ENCODE assay signal across 2 cellular contexts in genomic region chr1:184806296-184806721, GRCh38.
TF ChIP-seq lines count a peak whose summit lies in the region.

No MANE protein-coding gene starts in this region.

TF ChIP-seq in GM12878, 131 proteins besides CTCF, POLR2A, EP300 and RAD21:
- TF ChIP-seq DPF2 (IDR thresholded peaks at IDR 0.05) (no peak), IRF5 (IDR thresholded peaks at IDR 0.05; ENCODE audit: borderline replicate concordance) (no peak), CREB1 (IDR thresholded peaks at IDR 0.05; ENCODE audit: low read depth) (0 out of 2 replicates have a peak, but pooled peaks have one; percentile 18), ASH2L (IDR thresholded peaks at IDR 0.05; ENCODE audit: borderline replicate concordance, low read depth) (no peak), ZNF24 (IDR thresholded peaks at IDR 0.05) (no peak), ETV6 (conservative IDR thresholded peaks at IDR 0.05 in 1 of 2, IDR thresholded peaks at IDR 0.05 in 1 of 2; ENCODE audit: borderline replicate concordance in 1 of 2, low read depth in 1 of 2) (no peak), SMC3 (IDR thresholded peaks at IDR 0.05; ENCODE audit: borderline replicate concordance, low read length) (no peak)
- TF ChIP-seq, protein P1, sequence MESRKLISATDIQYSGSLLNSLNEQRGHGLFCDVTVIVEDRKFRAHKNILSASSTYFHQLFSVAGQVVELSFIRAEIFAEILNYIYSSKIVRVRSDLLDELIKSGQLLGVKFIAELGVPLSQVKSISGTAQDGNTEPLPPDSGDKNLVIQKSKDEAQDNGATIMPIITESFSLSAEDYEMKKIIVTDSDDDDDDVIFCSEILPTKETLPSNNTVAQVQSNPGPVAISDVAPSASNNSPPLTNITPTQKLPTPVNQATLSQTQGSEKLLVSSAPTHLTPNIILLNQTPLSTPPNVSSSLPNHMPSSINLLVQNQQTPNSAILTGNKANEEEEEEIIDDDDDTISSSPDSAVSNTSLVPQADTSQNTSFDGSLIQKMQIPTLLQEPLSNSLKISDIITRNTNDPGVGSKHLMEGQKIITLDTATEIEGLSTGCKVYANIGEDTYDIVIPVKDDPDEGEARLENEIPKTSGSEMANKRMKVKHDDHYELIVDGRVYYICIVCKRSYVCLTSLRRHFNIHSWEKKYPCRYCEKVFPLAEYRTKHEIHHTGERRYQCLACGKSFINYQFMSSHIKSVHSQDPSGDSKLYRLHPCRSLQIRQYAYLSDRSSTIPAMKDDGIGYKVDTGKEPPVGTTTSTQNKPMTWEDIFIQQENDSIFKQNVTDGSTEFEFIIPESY (IDR thresholded peaks at IDR 0.05) = no peak

TF ChIP-seq in HepG2, 621 proteins besides CTCF, POLR2A, EP300 and RAD21:
- TF ChIP-seq NRL (CRISPR knock-in tag; IDR thresholded peaks at IDR 0.05; ENCODE audit: borderline replicate concordance) (no peak), ZNF577 (CRISPR knock-in tag; IDR thresholded peaks at IDR 0.05; ENCODE audit: borderline replicate concordance, low read depth) (no peak), HMGA1 (CRISPR knock-in tag; conservative IDR thresholded peaks at IDR 0.05) (no peak), ZNF547 (CRISPR knock-in tag; IDR thresholded peaks at IDR 0.05) (no peak), ZNF883 (CRISPR knock-in tag; IDR thresholded peaks at IDR 0.05; ENCODE audit: not compliant biosample characterization) (no peak), ZNF674 (CRISPR knock-in tag; IDR thresholded peaks at IDR 0.05; ENCODE audit: low read depth) (no peak), ARID2 (CRISPR knock-in tag; IDR thresholded peaks at IDR 0.05; ENCODE audit: borderline replicate concordance) (no peak)
- TF ChIP-seq, protein P2, sequence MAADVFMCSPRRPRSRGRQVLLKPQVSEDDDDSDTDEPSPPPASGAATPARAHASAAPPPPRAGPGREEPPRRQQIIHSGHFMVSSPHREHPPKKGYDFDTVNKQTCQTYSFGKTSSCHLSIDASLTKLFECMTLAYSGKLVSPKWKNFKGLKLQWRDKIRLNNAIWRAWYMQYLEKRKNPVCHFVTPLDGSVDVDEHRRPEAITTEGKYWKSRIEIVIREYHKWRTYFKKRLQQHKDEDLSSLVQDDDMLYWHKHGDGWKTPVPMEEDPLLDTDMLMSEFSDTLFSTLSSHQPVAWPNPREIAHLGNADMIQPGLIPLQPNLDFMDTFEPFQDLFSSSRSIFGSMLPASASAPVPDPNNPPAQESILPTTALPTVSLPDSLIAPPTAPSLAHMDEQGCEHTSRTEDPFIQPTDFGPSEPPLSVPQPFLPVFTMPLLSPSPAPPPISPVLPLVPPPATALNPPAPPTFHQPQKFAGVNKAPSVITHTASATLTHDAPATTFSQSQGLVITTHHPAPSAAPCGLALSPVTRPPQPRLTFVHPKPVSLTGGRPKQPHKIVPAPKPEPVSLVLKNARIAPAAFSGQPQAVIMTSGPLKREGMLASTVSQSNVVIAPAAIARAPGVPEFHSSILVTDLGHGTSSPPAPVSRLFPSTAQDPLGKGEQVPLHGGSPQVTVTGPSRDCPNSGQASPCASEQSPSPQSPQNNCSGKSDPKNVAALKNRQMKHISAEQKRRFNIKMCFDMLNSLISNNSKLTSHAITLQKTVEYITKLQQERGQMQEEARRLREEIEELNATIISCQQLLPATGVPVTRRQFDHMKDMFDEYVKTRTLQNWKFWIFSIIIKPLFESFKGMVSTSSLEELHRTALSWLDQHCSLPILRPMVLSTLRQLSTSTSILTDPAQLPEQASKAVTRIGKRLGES (CRISPR knock-in tag; IDR thresholded peaks at IDR 0.05; ENCODE audit: borderline replicate concordance) = no peak
- TF ChIP-seq, protein P3, sequence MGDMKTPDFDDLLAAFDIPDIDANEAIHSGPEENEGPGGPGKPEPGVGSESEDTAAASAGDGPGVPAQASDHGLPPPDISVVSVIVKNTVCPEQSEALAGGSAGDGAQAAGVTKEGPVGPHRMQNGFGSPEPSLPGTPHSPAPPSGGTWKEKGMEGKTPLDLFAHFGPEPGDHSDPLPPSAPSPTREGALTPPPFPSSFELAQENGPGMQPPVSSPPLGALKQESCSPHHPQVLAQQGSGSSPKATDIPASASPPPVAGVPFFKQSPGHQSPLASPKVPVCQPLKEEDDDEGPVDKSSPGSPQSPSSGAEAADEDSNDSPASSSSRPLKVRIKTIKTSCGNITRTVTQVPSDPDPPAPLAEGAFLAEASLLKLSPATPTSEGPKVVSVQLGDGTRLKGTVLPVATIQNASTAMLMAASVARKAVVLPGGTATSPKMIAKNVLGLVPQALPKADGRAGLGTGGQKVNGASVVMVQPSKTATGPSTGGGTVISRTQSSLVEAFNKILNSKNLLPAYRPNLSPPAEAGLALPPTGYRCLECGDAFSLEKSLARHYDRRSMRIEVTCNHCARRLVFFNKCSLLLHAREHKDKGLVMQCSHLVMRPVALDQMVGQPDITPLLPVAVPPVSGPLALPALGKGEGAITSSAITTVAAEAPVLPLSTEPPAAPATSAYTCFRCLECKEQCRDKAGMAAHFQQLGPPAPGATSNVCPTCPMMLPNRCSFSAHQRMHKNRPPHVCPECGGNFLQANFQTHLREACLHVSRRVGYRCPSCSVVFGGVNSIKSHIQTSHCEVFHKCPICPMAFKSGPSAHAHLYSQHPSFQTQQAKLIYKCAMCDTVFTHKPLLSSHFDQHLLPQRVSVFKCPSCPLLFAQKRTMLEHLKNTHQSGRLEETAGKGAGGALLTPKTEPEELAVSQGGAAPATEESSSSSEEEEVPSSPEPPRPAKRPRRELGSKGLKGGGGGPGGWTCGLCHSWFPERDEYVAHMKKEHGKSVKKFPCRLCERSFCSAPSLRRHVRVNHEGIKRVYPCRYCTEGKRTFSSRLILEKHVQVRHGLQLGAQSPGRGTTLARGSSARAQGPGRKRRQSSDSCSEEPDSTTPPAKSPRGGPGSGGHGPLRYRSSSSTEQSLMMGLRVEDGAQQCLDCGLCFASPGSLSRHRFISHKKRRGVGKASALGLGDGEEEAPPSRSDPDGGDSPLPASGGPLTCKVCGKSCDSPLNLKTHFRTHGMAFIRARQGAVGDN (CRISPR knock-in tag; IDR thresholded peaks at IDR 0.05) = no peak
